1 cellular context compared by ENCODE assay signal in the genomic region with DNA sequence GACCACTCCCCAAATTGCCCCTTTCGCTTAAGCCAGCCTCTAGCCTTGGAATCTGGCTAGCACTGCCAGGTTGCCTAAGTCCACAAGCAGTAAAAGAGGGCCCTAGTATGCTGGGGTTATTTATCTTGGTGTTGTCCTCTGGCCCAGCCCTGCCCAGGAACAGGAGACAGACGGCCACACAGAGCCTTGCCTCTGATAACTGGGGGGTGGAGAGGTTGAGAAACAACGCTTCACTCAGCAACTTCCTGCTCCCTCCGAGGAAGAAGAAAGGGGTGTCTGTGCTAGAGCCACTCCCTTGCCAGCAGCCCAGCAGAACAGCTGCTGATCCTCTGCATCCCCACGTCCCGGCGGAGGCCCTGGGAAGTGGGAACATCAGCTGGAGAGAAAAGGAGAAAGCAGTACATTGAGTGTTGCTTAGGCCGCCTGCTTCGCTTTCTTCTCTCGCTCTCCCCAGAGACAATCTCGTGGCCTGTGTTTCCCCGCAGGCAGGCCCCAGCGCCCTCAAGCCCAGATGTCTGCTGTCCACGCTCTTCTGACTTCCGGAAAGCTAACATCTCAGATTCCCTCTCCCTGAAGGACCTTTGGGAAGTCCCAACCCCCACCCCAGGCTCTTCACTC.
A peak's percentile ranks its signal among the peaks of the same experiment; 100 is the strongest.
TF ChIP-seq lines count a peak whose summit lies in the region.

No MANE protein-coding gene starts in this region.

TF ChIP-seq in K562, 482 proteins besides CTCF, POLR2A, EP300 and RAD21 (continued from another document):
- TF ChIP-seq BCLAF1 (IDR thresholded peaks at IDR 0.05; ENCODE audit: borderline replicate concordance in 1 of 2, control insufficient read depth in 1 of 2, low read depth in 2 of 2, low read length in 1 of 2) (no peak), HOXB6 (CRISPR knock-in tag; IDR thresholded peaks at IDR 0.05; ENCODE audit: borderline replicate concordance) (no peak), E2F4 (CRISPR knock-in tag; IDR thresholded peaks at IDR 0.05; ENCODE audit: low read depth) (no peak), CBX1 (IDR thresholded peaks at IDR 0.05; ENCODE audit: low read depth) (no peak), SUPT5H (IDR thresholded peaks at IDR 0.05) (peak; percentile 72), POLR3A (IDR thresholded peaks at IDR 0.05; ENCODE audit: borderline replicate concordance, extremely low read depth, insufficient read depth, insufficient read length) (no peak), ZNF740 (CRISPR knock-in tag; IDR thresholded peaks at IDR 0.05) (peak; percentile 67; the same call in 1 of the 2 replicates), ZNF740 (tag; IDR thresholded peaks at IDR 0.05) (peak in 1 of 2 experiments; percentile 71; a peak in 1 of 4 replicates), ZNF77 (CRISPR knock-in tag; IDR thresholded peaks at IDR 0.05) (no peak), U2AF2 (optimal IDR thresholded peaks at IDR 0.05; ENCODE audit: low read depth, low read length) (no peak), CHD1 (IDR thresholded peaks at IDR 0.05; ENCODE audit: low read length) (no peak), CBX3 (IDR thresholded peaks at IDR 0.05; ENCODE audit: borderline replicate concordance in 1 of 2, low read length in 2 of 2) (no peak; a peak in 1 of 3 replicates), ATF6 (CRISPR knock-in tag; IDR thresholded peaks at IDR 0.05) (0 out of 2 replicates have a peak, but pooled peaks have one; percentile 13), NCOA2 (IDR thresholded peaks at IDR 0.05; ENCODE audit: partially characterized antibody in 2 of 2) (no peak), ATF1 (CRISPR knock-in tag; IDR thresholded peaks at IDR 0.05) (no peak), ATF1 (tag; IDR thresholded peaks at IDR 0.05) (peak; percentile 50; the same call in 1 of the 2 replicates), NR2F6 (CRISPR knock-in tag; IDR thresholded peaks at IDR 0.05) (no peak), ETS2 (tag; IDR thresholded peaks at IDR 0.05; ENCODE audit: borderline replicate concordance, poor library complexity, severe bottlenecking) (no peak), MCM3 (IDR thresholded peaks at IDR 0.05) (no peak), PHF21A (IDR thresholded peaks at IDR 0.05; ENCODE audit: borderline replicate concordance, low read depth) (peak; percentile 16; the same call in 1 of the 2 replicates)
TF ChIP-seq in K562: peak in this region for 116.
